In the genomic region with DNA sequence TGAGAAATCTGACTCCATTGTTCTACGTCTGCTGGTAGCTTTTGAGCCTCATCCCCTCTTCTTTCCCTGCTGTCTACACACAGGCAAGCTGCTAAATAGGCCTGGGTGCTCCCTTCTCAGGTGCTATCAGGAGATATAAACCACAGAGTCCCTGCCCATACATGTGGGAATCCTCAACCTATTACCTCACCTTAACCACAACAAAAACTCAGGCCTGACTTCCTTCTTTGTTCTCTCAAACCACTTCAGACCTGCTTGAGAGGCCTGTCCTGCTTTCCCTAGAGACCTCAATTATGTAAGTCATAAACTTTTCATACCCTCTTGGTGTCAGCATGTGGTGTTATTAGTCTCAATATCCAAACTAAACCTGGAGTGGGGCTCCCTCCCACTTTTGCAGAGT, we compare ENCODE assay signal across 15 cellular contexts.
DNase-seq lines count a peak whose midpoint lies in the region; ATAC-seq, FAIRE-seq and TF ChIP-seq lines count a peak whose summit lies in the region.
"Had no signal": no experiment of that assay in that cellular context is flagged by ENCODE, and none has a peak within 500 bp of the region (broad histone marks: within the 10 kb centered on the region; RNA-seq: fewer than 3 reads in every experiment).

No MANE protein-coding gene starts in this region.

- no peak overlapping the region for H2BK15ac ChIP-seq in mesendoderm (replicated peaks; ENCODE audit: low read depth)

- no peak overlapping the region; the same call in 1 of the 2 replicates for H3K27ac Mint-ChIP-seq in WTC11
- no peak overlapping the region for H3K27ac Mint-ChIP-seq in CD8-positive, alpha-beta memory T cell
- H3K27ac Mint-ChIP-seq: T-helper 17 cell had no signal

- peak; percentile 79 for DNase-seq in DMS79 (lab: John Stamatoyannopoulos, UW)
- DNase-seq in LoVo (ENCODE audit: low spot score) = peak; percentile 44
- DNase-seq in WTC11 (ENCODE audit: low spot score) = no peak
- peak; percentile 47 for DNase-seq in mesendoderm
- DNase-seq in CD8-positive, alpha-beta memory T cell = no peak
- no peak for DNase-seq in GM19238 (ENCODE audit: insufficient read length, low spot score)
- DNase-seq in GM12891 (ENCODE audit: insufficient read length, low spot score) = no peak
- DNase-seq in HEK293T (ENCODE audit: extremely low spot score) = no peak
- DNase-seq: activated naive CD4-positive, alpha-beta T cell treated with anti-CD3 and anti-CD28 coated beads, Interleukin-2, amount 50 U/mL, for 16 hours; effector memory CD4-positive, alpha-beta T cell; HCEC 1CT; immature natural killer cell; NCI-H526; posterior cingulate gyrus; T-helper 17 cell had no signal

- H2BK120ac ChIP-seq in mesendoderm (ENCODE audit: low read depth, low read length) = no peak overlapping the region

- no CpG with 5 or more reads among the region's 1 CpG for WGBS in mesendoderm (ENCODE audit: extremely low coverage, insufficient coverage, low lambda C conversion rate)

- H3K79me1 ChIP-seq in mesendoderm (ENCODE audit: low read length) = no peaks in the 10 kb centered on the region

- no peak for TF ChIP-seq POLR2A in GM12891 (IDR thresholded peaks at IDR 0.05; ENCODE audit: low read depth, low read length)

- no peak overlapping the region for H4K5ac ChIP-seq in mesendoderm (ENCODE audit: low read length)

- H3K9me3 Mint-ChIP-seq in WTC11 = 0 out of 2 replicates have a peak, but pooled peaks cover 3% of the 10 kb centered on the region
- H3K9me3 Mint-ChIP-seq in CD8-positive, alpha-beta memory T cell = peaks cover 2 to 33% (median 2%) of the 10 kb centered on the region in 5 donors

- no peaks in the 10 kb centered on the region for H3K4me1 ChIP-seq in mesendoderm (ENCODE audit: control insufficient read depth, low read depth, low read length)
- no peaks in the 10 kb centered on the region for H3K4me1 ChIP-seq in CD8-positive, alpha-beta memory T cell (ENCODE audit: insufficient read depth, low read length)

- no peak overlapping the region for H3K4me3 ChIP-seq in mesendoderm (ENCODE audit: low read length)
- no peak overlapping the region for H3K4me3 ChIP-seq in CD8-positive, alpha-beta memory T cell (ENCODE audit: low read length)

- H3K79me2 ChIP-seq in mesendoderm (ENCODE audit: control insufficient read depth, insufficient read depth, low read length) = no peaks in the 10 kb centered on the region

- peak; percentile 56; the same call in 1 of the 2 replicates for ATAC-seq in WTC11
- ATAC-seq: T-helper 17 cell had no signal

- H3K36me3 Mint-ChIP-seq in WTC11 = no peaks in the 10 kb centered on the region
- peaks cover 0 to 1% (median 0%) of the 10 kb centered on the region in 3 donors for H3K36me3 Mint-ChIP-seq in CD8-positive, alpha-beta memory T cell
- H3K36me3 Mint-ChIP-seq: immature natural killer cell had no signal

- peaks cover 22% of the 10 kb centered on the region for H3K4me1 Mint-ChIP-seq in WTC11
- H3K4me1 Mint-ChIP-seq in CD8-positive, alpha-beta memory T cell = no peaks in the 10 kb centered on the region
- H3K4me1 Mint-ChIP-seq: immature natural killer cell, T-helper 17 cell had no signal

- POLR2A ChIA-PET in WTC11 (lab: Charles Lee) = no interaction called here
- POLR2A ChIA-PET in CD8-positive, alpha-beta memory T cell (lab: Charles Lee) = no interaction called here
- POLR2A ChIA-PET in HEK293T (lab: Yijun Ruan, JAX) = no interaction called here

- no peak overlapping the region for H3K4me3 Mint-ChIP-seq in WTC11
- no peak overlapping the region for H3K4me3 Mint-ChIP-seq in CD8-positive, alpha-beta memory T cell
- H3K4me3 Mint-ChIP-seq: immature natural killer cell, T-helper 17 cell had no signal

- H3K9me3 ChIP-seq in CD8-positive, alpha-beta memory T cell (ENCODE audit: low read length) = no peaks in the 10 kb centered on the region

- no peak overlapping the region for H3K27ac ChIP-seq in mesendoderm (ENCODE audit: low read depth, low read length)
- no peak overlapping the region for H3K27ac ChIP-seq in CD8-positive, alpha-beta memory T cell (ENCODE audit: low read depth, low read length)

- no peak overlapping the region for H3K56ac ChIP-seq in mesendoderm (ENCODE audit: low read length)

- H3K27me3 ChIP-seq in mesendoderm (ENCODE audit: insufficient read depth, low read length, poor library complexity) = no peaks in the 10 kb centered on the region
- H3K27me3 ChIP-seq in CD8-positive, alpha-beta memory T cell (ENCODE audit: insufficient read depth, low read length, poor library complexity, severe bottlenecking) = no peaks in the 10 kb centered on the region

- H3K23ac ChIP-seq in mesendoderm (ENCODE audit: low read length) = no peak overlapping the region

- CTCF ChIA-PET in WTC11 (lab: Charles Lee) (interaction anchor here (1.6 kb wide), 1 partner anchor 230 kb away, joined by 3 read pairs; no protein-coding TSS in a partner anchor), HEK293T (lab: Yijun Ruan, JAX) (no interaction called here)
- CTCF ChIA-PET in CD8-positive, alpha-beta memory T cell (lab: Charles Lee) = no interaction called here

- no peak overlapping the region for H3K18ac ChIP-seq in mesendoderm (ENCODE audit: low read length)

- no peak overlapping the region for H4K8ac ChIP-seq in mesendoderm (ENCODE audit: low read depth, low read length)

- H3K36me3 ChIP-seq in mesendoderm (ENCODE audit: control insufficient read depth, insufficient read depth, low read length) = no peaks in the 10 kb centered on the region
- no peaks in the 10 kb centered on the region for H3K36me3 ChIP-seq in CD8-positive, alpha-beta memory T cell (ENCODE audit: insufficient read depth, low read length)

- no peak overlapping the region for H3K4me2 ChIP-seq in mesendoderm (ENCODE audit: low read length)

- H3K27me3 Mint-ChIP-seq in WTC11 (ENCODE audit: low read depth) = no peaks in the 10 kb centered on the region
- H3K27me3 Mint-ChIP-seq in CD8-positive, alpha-beta memory T cell = no peaks in the 10 kb centered on the region
- H3K27me3 Mint-ChIP-seq: T-helper 17 cell had no signal

- no peak overlapping the region for H3K9ac ChIP-seq in mesendoderm (ENCODE audit: low read length)

- H2BK5ac ChIP-seq in mesendoderm (ENCODE audit: low read length) = no peak overlapping the region

- TF ChIP-seq CTCF in WTC11 (IDR thresholded peaks at IDR 0.05) = no peak

- H3K4ac ChIP-seq in mesendoderm (ENCODE audit: low read depth, low read length) = no peak overlapping the region

- FAIRE-seq in GM12891 (lab: Jason Lieb, UNC) = no peak

- no peak overlapping the region for H2AK5ac ChIP-seq in mesendoderm (ENCODE audit: low read length)

TF ChIP-seq in WTC11, 78 proteins besides CTCF, POLR2A, EP300 and RAD21:
- TF ChIP-seq GRHL2 (CRISPR knock-in tag; IDR thresholded peaks at IDR 0.05; ENCODE audit: insufficient replicate concordance, severe bottlenecking) (no peak), ZNF121 (CRISPR knock-in tag; IDR thresholded peaks at IDR 0.05) (no peak), SOX15 (CRISPR knock-in tag; IDR thresholded peaks at IDR 0.05) (no peak), HMGA2 (CRISPR knock-in tag; IDR thresholded peaks at IDR 0.05) (no peak), ZBTB21 (CRISPR knock-in tag; IDR thresholded peaks at IDR 0.05; ENCODE audit: borderline replicate concordance) (no peak), FOXJ3 (CRISPR knock-in tag; IDR thresholded peaks at IDR 0.05; ENCODE audit: borderline replicate concordance) (no peak), GABPB1 (CRISPR knock-in tag; IDR thresholded peaks at IDR 0.05) (no peak), ZNF671 (CRISPR knock-in tag; IDR thresholded peaks at IDR 0.05) (no peak)

TF ChIP-seq in GM12891, 5 proteins besides CTCF, POLR2A, EP300 and RAD21:
- TF ChIP-seq PAX5 (IDR thresholded peaks at IDR 0.05; ENCODE audit: insufficient read depth, low read length, severe bottlenecking) (no peak), TAF1 (IDR thresholded peaks at IDR 0.05; ENCODE audit: low read depth, low read length) (no peak), SPI1 (IDR thresholded peaks at IDR 0.05; ENCODE audit: low read depth, low read length) (no peak), POU2F2 (IDR thresholded peaks at IDR 0.05; ENCODE audit: low read depth, low read length) (no peak)

TF ChIP-seq in HEK293T, 16 proteins besides CTCF, POLR2A, EP300 and RAD21:
- TF ChIP-seq FOXA1 (IDR thresholded peaks at IDR 0.05) (no peak), LEF1 (IDR thresholded peaks at IDR 0.05; ENCODE audit: borderline replicate concordance) (no peak), FOXK2 (IDR thresholded peaks at IDR 0.05) (no peak), FOXM1 (IDR thresholded peaks at IDR 0.05; ENCODE audit: borderline replicate concordance) (no peak), SUZ12 (IDR thresholded peaks at IDR 0.05) (no peak), HDGF (IDR thresholded peaks at IDR 0.05; ENCODE audit: borderline replicate concordance) (no peak), ARNT (IDR thresholded peaks at IDR 0.05) (no peak), SP1 (IDR thresholded peaks at IDR 0.05) (no peak), TARDBP (IDR thresholded peaks at IDR 0.05) (no peak), CTBP1 (IDR thresholded peaks at IDR 0.05; ENCODE audit: borderline replicate concordance) (no peak), BHLHE40 (IDR thresholded peaks at IDR 0.05; ENCODE audit: borderline replicate concordance) (no peak), L3MBTL2 (conservative IDR thresholded peaks at IDR 0.05) (no peak), ELF4 (IDR thresholded peaks at IDR 0.05) (no peak), NFRKB (IDR thresholded peaks at IDR 0.05) (no peak), ZNF384 (IDR thresholded peaks at IDR 0.05) (no peak)
- TF ChIP-seq, protein P1, sequence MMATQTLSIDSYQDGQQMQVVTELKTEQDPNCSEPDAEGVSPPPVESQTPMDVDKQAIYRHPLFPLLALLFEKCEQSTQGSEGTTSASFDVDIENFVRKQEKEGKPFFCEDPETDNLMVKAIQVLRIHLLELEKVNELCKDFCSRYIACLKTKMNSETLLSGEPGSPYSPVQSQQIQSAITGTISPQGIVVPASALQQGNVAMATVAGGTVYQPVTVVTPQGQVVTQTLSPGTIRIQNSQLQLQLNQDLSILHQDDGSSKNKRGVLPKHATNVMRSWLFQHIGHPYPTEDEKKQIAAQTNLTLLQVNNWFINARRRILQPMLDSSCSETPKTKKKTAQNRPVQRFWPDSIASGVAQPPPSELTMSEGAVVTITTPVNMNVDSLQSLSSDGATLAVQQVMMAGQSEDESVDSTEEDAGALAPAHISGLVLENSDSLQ (IDR thresholded peaks at IDR 0.05) = no peak

Comparison
In these comparisons a context has a peak if more than half of its experiments do, and no peak if none do; other contexts are left out.
1. DNase-seq: peak in DMS79 (single experiment), LoVo (single experiment) and mesendoderm (single experiment); none in WTC11 (single experiment), CD8-positive, alpha-beta memory T cell (0 of 5), GM19238 (single experiment), GM12891 (single experiment) and HEK293T (single experiment).